8 cellular contexts compared by ENCODE assay signal in the genomic region with DNA sequence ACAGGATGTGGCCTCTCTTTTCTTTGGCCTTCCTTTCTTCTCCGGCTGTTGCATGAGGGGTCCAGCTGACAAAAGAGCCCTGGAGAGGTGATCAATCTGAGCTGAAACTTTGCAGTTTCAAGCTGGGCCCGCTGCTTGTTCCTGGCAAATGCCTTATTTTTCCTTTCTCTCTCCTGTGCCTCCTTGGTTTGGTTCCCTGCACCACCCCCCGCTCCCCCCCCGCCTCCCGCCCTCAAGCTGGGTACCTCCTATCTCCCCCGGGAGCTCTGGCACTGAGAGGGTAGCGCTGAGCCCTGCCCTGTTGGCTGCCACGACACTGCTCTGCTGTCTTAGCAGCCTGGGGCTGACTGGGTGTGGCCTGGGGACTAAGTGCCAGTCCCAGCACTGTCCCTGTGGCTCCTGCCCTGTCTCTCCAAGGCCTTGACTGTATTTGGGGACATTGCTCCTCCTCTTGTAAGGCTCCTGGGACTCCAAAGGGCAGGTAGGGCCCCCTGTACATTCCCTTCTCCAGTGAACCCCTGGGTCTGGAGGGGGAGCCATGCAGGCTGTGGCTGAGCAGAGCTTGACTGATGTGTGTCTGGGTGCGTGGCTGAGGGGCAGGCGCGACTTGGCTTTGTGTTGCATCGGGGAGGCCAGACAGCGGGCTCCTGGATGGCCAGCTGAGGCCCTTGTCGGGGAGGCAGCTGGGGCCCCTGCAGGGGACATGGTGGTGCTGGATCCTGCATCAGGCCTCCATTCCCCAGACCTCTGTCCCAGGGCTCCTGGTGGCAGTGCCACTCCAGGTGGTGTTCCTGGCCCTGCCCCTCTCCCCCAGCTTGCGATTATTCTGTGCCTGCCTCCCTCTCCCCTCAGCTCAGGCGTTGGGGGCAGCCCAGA. TPM values are rescaled to one million over a fixed set of nuclear protein-coding genes. Genes with fewer than 3 reads are reported as not detected.
DNase-seq lines count a peak whose midpoint lies in the region; ATAC-seq, FAIRE-seq and TF ChIP-seq lines count a peak whose summit lies in the region.

No MANE protein-coding gene starts in this region.

- intact Hi-C loops in naive thymus-derived CD4-positive, alpha-beta T cell (cut with micrococcal nuclease): loop anchor here in 1 of 2 donors (1.0 to 2.0 kb wide), 3 partner anchors 20 to 46 kb away; partner anchors contain the start of genes GDI1 and LAGE3

- no peaks in the 10 kb centered on the region; the same call in 1 of the 2 replicates for H3K36me3 ChIP-seq in SK-N-MC (ENCODE audit: insufficient read depth, low read length)
- H3K36me3 ChIP-seq in naive thymus-derived CD4-positive, alpha-beta T cell (ENCODE audit: control insufficient read depth in 2 of 3, insufficient read depth in 3 of 3, low read length in 3 of 3): peaks cover 0 to 17% (median 0%) of the 10 kb centered on the region in 3 experiments

- DNase-seq in A549 (ENCODE audit: low read depth in 1 of 2, low spot score in 1 of 2): no peak
- no peak for DNase-seq in GM12891 (ENCODE audit: insufficient read length, low spot score)
- DNase-seq in SK-N-MC (ENCODE audit: low read depth, low spot score): no peak
- peak; percentile 17 for DNase-seq in epithelial cell of esophagus (ENCODE audit: low read depth)
- no peak for DNase-seq in naive thymus-derived CD4-positive, alpha-beta T cell
- no peak for DNase-seq in NK-92 treated with Interleukin-12 subunit alpha and Interleukin-12 subunit beta, amount 100 ng/mL, for 24 hours (lab: John Stamatoyannopoulos, UW)
- no peak for DNase-seq in effector CD4-positive, alpha-beta T cell

- TF ChIP-seq POLR2A in A549 (IDR thresholded peaks at IDR 0.05; ENCODE audit: low read length) (no peak), GM12891 (IDR thresholded peaks at IDR 0.05; ENCODE audit: low read depth, low read length) (no peak)

- WGBS in A549 (ENCODE audit: missing lambda C conversion rate): 77% methylated on average over 10 of the region's 16 CpGs

- H3K9me3 Mint-ChIP-seq in naive thymus-derived CD4-positive, alpha-beta T cell: peaks cover 0 to 4% (median 0%) of the 10 kb centered on the region in 11 donors

- H3K27ac ChIP-seq in A549 (peak overlapping the region; percentile 74 to 97; a peak in 4 of 6 replicates), SK-N-MC (no peak overlapping the region)
- peak overlapping the region; percentile 70 for H3K27ac ChIP-seq in naive thymus-derived CD4-positive, alpha-beta T cell (ENCODE audit: low read depth, low read length)

- H3K4me1 ChIP-seq in A549: peaks cover 11% of the 10 kb centered on the region
- peaks cover 0 to 3% of the 10 kb centered on the region in 2 donors for H3K4me1 ChIP-seq in naive thymus-derived CD4-positive, alpha-beta T cell (ENCODE audit: control insufficient read depth in 2 of 2, insufficient read depth in 2 of 2, low read length in 2 of 2)

- TF ChIP-seq CTCF in A549 (IDR thresholded peaks at IDR 0.05) (no peak), epithelial cell of esophagus (IDR thresholded peaks at IDR 0.05; ENCODE audit: insufficient read depth, low read depth, low read length, missing control alignments) (no peak)

- ATAC-seq in A549 (peak; percentile 62 to 76), HG03439 (IDR thresholded peaks at IDR 0.05; ENCODE audit: unreplicated experiment) (no peak)
- no peak for ATAC-seq in naive thymus-derived CD4-positive, alpha-beta T cell

- H3K27me3 Mint-ChIP-seq in naive thymus-derived CD4-positive, alpha-beta T cell: no peaks in the 10 kb centered on the region

- peak overlapping the region; percentile 71 to 88 (median 80) for H3K4me3 Mint-ChIP-seq in naive thymus-derived CD4-positive, alpha-beta T cell

- peaks cover 0 to 7% (median 0%) of the 10 kb centered on the region in 5 donors for H3K36me3 Mint-ChIP-seq in naive thymus-derived CD4-positive, alpha-beta T cell

- H3K9ac ChIP-seq in SK-N-MC (ENCODE audit: insufficient read length): peak overlapping the region; percentile 60

- H3K27me3 ChIP-seq in naive thymus-derived CD4-positive, alpha-beta T cell (ENCODE audit: control insufficient read depth in 2 of 2, insufficient read depth in 2 of 2, low read length in 2 of 2): no peaks in the 10 kb centered on the region

- POLR2A ChIA-PET in A549 (lab: Yijun Ruan, JAX): interaction anchor here (0.6 to 1.4 kb wide), 4 partner anchors 17 to 370 kb away, joined by 3 to 13 read pairs (median 5); partner anchors contain the start of gene LAGE3
- POLR2A ChIA-PET in naive thymus-derived CD4-positive, alpha-beta T cell (lab: Charles Lee): interaction anchor here (0.7 to 6.2 kb wide), 11 partner anchors 18 to 89 kb away, joined by 3 to 31 read pairs (median 4); partner anchors contain the start of genes ATP6AP1, FAM3A, IKBKG and LAGE3

- H3K9me3 ChIP-seq in A549: no peaks in the 10 kb centered on the region
- no peaks in the 10 kb centered on the region for H3K9me3 ChIP-seq in SK-N-MC (ENCODE audit: low read depth, low read length)
- no peaks in the 10 kb centered on the region for H3K9me3 ChIP-seq in naive thymus-derived CD4-positive, alpha-beta T cell (ENCODE audit: control insufficient read depth in 2 of 3, low read length in 3 of 3)

- CTCF ChIA-PET in A549 (lab: Yijun Ruan, JAX): interaction anchor here (1.1 kb wide), 1 partner anchor 68 kb away, joined by 3 read pairs; no protein-coding TSS in a partner anchor
- CTCF ChIA-PET in naive thymus-derived CD4-positive, alpha-beta T cell (lab: Charles Lee): no interaction called here

- FAIRE-seq in A549 (lab: Jason Lieb, UNC) (no peak), GM12891 (lab: Jason Lieb, UNC) (peak; percentile 65)

- H3K4me3 ChIP-seq in A549 (peak overlapping the region; percentile 59), SK-N-MC (peak overlapping the region; percentile 77), epithelial cell of esophagus (ENCODE audit: low read length) (peak overlapping the region; percentile 60)
- peak overlapping the region; percentile 44 for H3K4me3 ChIP-seq in naive thymus-derived CD4-positive, alpha-beta T cell (ENCODE audit: low read length)

- peak overlapping the region; percentile 98 for H3K4me2 ChIP-seq in A549

- TF ChIP-seq RAD21 in A549 (conservative IDR thresholded peaks at IDR 0.05 in 1 of 2, IDR thresholded peaks at IDR 0.05 in 1 of 2): no peak

- H3K4me1 Mint-ChIP-seq in naive thymus-derived CD4-positive, alpha-beta T cell: peaks cover 4 to 16% (median 9%) of the 10 kb centered on the region in 7 donors

- TF ChIP-seq EP300 in A549 (IDR thresholded peaks at IDR 0.05): no peak

- H3K27ac Mint-ChIP-seq in naive thymus-derived CD4-positive, alpha-beta T cell: peak overlapping the region in 7 of 9 donors; percentile 36 to 71 (median 56)

TF ChIP-seq in GM12891, 5 proteins besides CTCF, POLR2A, EP300 and RAD21 (continues in another document):
- TF ChIP-seq POU2F2 (IDR thresholded peaks at IDR 0.05; ENCODE audit: low read depth, low read length) (no peak), SPI1 (IDR thresholded peaks at IDR 0.05; ENCODE audit: low read depth, low read length) (no peak)

RNA-seq across cellular contexts. Expression of gene PLXNA3, which starts 1.1 kb away (rescaled TPM):
- polyA plus RNA-seq in A549 (2011; rRNA removed) (3.4 and 5.9 TPM in 2 replicates), A549 (2017; fragmentation: RNase III; extraction: RNeasy Plus Mini Kit Qiagen cat#74134 plus additional on column Dnase treatment) (7.9 to 10.1 TPM (median 9.5 TPM) in 3 replicates)
- 6.0 and 7.8 TPM in 2 replicates for polyA plus RNA-seq in A549 (2012; cell fraction: cytosol; rRNA removed)
- 38.8 and 40.2 TPM in 2 replicates for polyA plus RNA-seq in A549 (2012; cell fraction: nucleus; rRNA removed)
- 10.5 and 13.2 TPM in 2 replicates for polyA minus RNA-seq in A549 (2011; rRNA and poly(A)+ RNA removed)
- 15.8 TPM for polyA plus RNA-seq in GM12891 (2012; ENCODE audit: low read depth, missing spikeins)
- 10 to 100 TPM; 32.9 to 45.7 (median 43.3) TPM for total RNA-seq in naive thymus-derived CD4-positive, alpha-beta T cell
- 1 to 10 TPM in 1 of 2 donors, under 1 TPM in 1; 0.93 to 1.2 TPM for polyA plus RNA-seq in naive thymus-derived CD4-positive, alpha-beta T cell

RNA-seq across cellular contexts. Expression of gene FAM50A, which starts 15.3 kb away (rescaled TPM):
- polyA plus RNA-seq in A549 (2011; rRNA removed): 55.1 and 57.8 TPM in 2 replicates
- 84.5 and 102 TPM in 2 replicates for polyA plus RNA-seq in A549 (2012; cell fraction: cytosol; rRNA removed)
- polyA plus RNA-seq in A549 (2012; cell fraction: nucleus; rRNA removed): 91.4 and 116 TPM in 2 replicates
- polyA plus RNA-seq in A549 (2017; fragmentation: RNase III; extraction: RNeasy Plus Mini Kit Qiagen cat#74134 plus additional on column Dnase treatment): 105 to 123 TPM (median 121 TPM) in 3 replicates
- polyA minus RNA-seq in A549 (2011; rRNA and poly(A)+ RNA removed): 53.1 and 61.2 TPM in 2 replicates
- polyA plus RNA-seq in GM12891 (2012; ENCODE audit: low read depth, missing spikeins): 59.9 TPM
- 10 to 100 TPM; 47.2 to 76.5 (median 49.3) TPM for total RNA-seq in naive thymus-derived CD4-positive, alpha-beta T cell
- 10 to 100 TPM; 19.9 to 40.7 TPM for polyA plus RNA-seq in naive thymus-derived CD4-positive, alpha-beta T cell

RNA-seq across cellular contexts. Expression of gene LAGE3, which starts 19.9 kb away (rescaled TPM):
- polyA plus RNA-seq in A549 (2011; rRNA removed): 20.6 and 26.8 TPM in 2 replicates
- 69.4 and 88.6 TPM in 2 replicates for polyA plus RNA-seq in A549 (2012; cell fraction: cytosol; rRNA removed)
- 68.8 and 83.8 TPM in 2 replicates for polyA plus RNA-seq in A549 (2012; cell fraction: nucleus; rRNA removed)
- 42.9 to 49.7 TPM (median 47.5 TPM) in 3 replicates for polyA plus RNA-seq in A549 (2017; fragmentation: RNase III; extraction: RNeasy Plus Mini Kit Qiagen cat#74134 plus additional on column Dnase treatment)
- polyA minus RNA-seq in A549 (2011; rRNA and poly(A)+ RNA removed): 13.9 and 14.9 TPM in 2 replicates
- 30.5 TPM for polyA plus RNA-seq in GM12891 (2012; ENCODE audit: low read depth, missing spikeins)
- total RNA-seq in naive thymus-derived CD4-positive, alpha-beta T cell: 10 to 100 TPM; 11.6 to 57.0 (median 20.4) TPM
- 10 to 100 TPM; 78.1 to 85.1 TPM for polyA plus RNA-seq in naive thymus-derived CD4-positive, alpha-beta T cell

RNA-seq across cellular contexts. Expression of gene GDI1, which starts 22.2 kb away (rescaled TPM):
- polyA plus RNA-seq in A549 (2011; rRNA removed) (117 and 124 TPM in 2 replicates), A549 (2017; fragmentation: RNase III; extraction: RNeasy Plus Mini Kit Qiagen cat#74134 plus additional on column Dnase treatment) (107 to 131 TPM (median 128 TPM) in 3 replicates)
- 171 and 182 TPM in 2 replicates for polyA plus RNA-seq in A549 (2012; cell fraction: cytosol; rRNA removed)
- polyA plus RNA-seq in A549 (2012; cell fraction: nucleus; rRNA removed): 629 and 657 TPM in 2 replicates
- polyA minus RNA-seq in A549 (2011; rRNA and poly(A)+ RNA removed): 94.5 and 122 TPM in 2 replicates
- 84.9 TPM for polyA plus RNA-seq in GM12891 (2012; ENCODE audit: low read depth, missing spikeins)
- 100 to 1,000 TPM; 106 to 174 (median 140) TPM for total RNA-seq in naive thymus-derived CD4-positive, alpha-beta T cell
- polyA plus RNA-seq in naive thymus-derived CD4-positive, alpha-beta T cell: 10 to 100 TPM; 18.8 to 28.6 TPM

RNA-seq across cellular contexts. Expression of gene UBL4A, which starts 27.2 kb away (rescaled TPM):
- 26.4 and 30.8 TPM in 2 replicates for polyA plus RNA-seq in A549 (2011; rRNA removed)
- 41.9 and 51.0 TPM in 2 replicates for polyA plus RNA-seq in A549 (2012; cell fraction: cytosol; rRNA removed)
- polyA plus RNA-seq in A549 (2012; cell fraction: nucleus; rRNA removed): 26.9 and 33.9 TPM in 2 replicates
- 34.6 to 37.7 TPM (median 36.9 TPM) in 3 replicates for polyA plus RNA-seq in A549 (2017; fragmentation: RNase III; extraction: RNeasy Plus Mini Kit Qiagen cat#74134 plus additional on column Dnase treatment)
- 34.8 and 35.5 TPM in 2 replicates for polyA minus RNA-seq in A549 (2011; rRNA and poly(A)+ RNA removed)
- polyA plus RNA-seq in GM12891 (2012; ENCODE audit: low read depth, missing spikeins): 16.6 TPM
- total RNA-seq in naive thymus-derived CD4-positive, alpha-beta T cell: 10 to 100 TPM in 4 of 5 experiments, 1 to 10 TPM in 1; 9.2 to 41.5 (median 32.5) TPM
- 10 to 100 TPM; 46.0 to 65.7 TPM for polyA plus RNA-seq in naive thymus-derived CD4-positive, alpha-beta T cell

Comparison
In these comparisons a context has a peak if more than half of its experiments do, and no peak if none do; other contexts are left out.
1. ATAC-seq: peak in A549 (2 of 2); none in naive thymus-derived CD4-positive, alpha-beta T cell (single experiment) and HG03439 (single experiment).
2. Peak in every context shown above with its lines, with median percentiles within 50 percentile points of each other: H3K4me3 ChIP-seq.